In genomic region chr3:71201939-71202338, GRCh38 we compare ENCODE assay signal across 9 cellular contexts.
DNase-seq lines count a peak whose midpoint lies in the region; ATAC-seq lines count a peak whose summit lies in the region.
"Had no signal": no experiment of that assay in that cellular context is flagged by ENCODE, and none has a peak within 500 bp of the region (broad histone marks: within the 10 kb centered on the region; RNA-seq: fewer than 3 reads in every experiment).

No MANE protein-coding gene starts in this region.

- peak; percentile 84 to 86 for ATAC-seq in left cardiac atrium
- no peak for ATAC-seq in GM18858 (IDR thresholded peaks at IDR 0.05; ENCODE audit: unreplicated experiment)

- intact Hi-C loops in left cardiac atrium (cut with DNase I) = loop anchor here in 1 of 2 donors (10.0 kb wide), 2 partner anchors 67 to 127 kb away; no protein-coding TSS in a partner anchor
- intact Hi-C loops in posterior vena cava (cut with DNase I) = no loop called here

- peak overlapping the region; percentile 71 for H3K27ac Mint-ChIP-seq in activated naive CD8-positive, alpha-beta T cell treated with anti-CD3 and anti-CD28 coated beads for 36 hours

- H3K27me3 Mint-ChIP-seq in activated naive CD8-positive, alpha-beta T cell treated with anti-CD3 and anti-CD28 coated beads for 36 hours = no peaks in the 10 kb centered on the region

- peaks cover 73% of the 10 kb centered on the region for H3K4me1 Mint-ChIP-seq in activated naive CD8-positive, alpha-beta T cell treated with anti-CD3 and anti-CD28 coated beads for 36 hours

- no peak overlapping the region for H3K4me3 Mint-ChIP-seq in activated naive CD8-positive, alpha-beta T cell treated with anti-CD3 and anti-CD28 coated beads for 36 hours

- DNase-seq in EL (peak; percentile 8), left cardiac atrium (peak; percentile 80), posterior vena cava (ENCODE audit: low spot score) (peak; percentile 87), T-helper 1 cell (no peak), GF-D8 (lab: John Stamatoyannopoulos, UW) (no peak), HuH-7.5 (ENCODE audit: low spot score) (no peak)
- no peak for DNase-seq in activated naive CD8-positive, alpha-beta T cell treated with anti-CD3 and anti-CD28 coated beads for 36 hours
- DNase-seq: SHP77 had no signal

- H3K36me3 Mint-ChIP-seq in activated naive CD8-positive, alpha-beta T cell treated with anti-CD3 and anti-CD28 coated beads for 36 hours = peaks cover 41% of the 10 kb centered on the region

- peaks cover 2% of the 10 kb centered on the region for H3K9me3 Mint-ChIP-seq in activated naive CD8-positive, alpha-beta T cell treated with anti-CD3 and anti-CD28 coated beads for 36 hours

Comparison
In these comparisons a context has a peak if more than half of its experiments do, and no peak if none do; other contexts are left out.
1. DNase-seq: peak in EL (single experiment), left cardiac atrium (single experiment) and posterior vena cava (single experiment); none in activated naive CD8-positive, alpha-beta T cell treated with anti-CD3 and anti-CD28 coated beads for 36 hours (single experiment), T-helper 1 cell (0 of 5), GF-D8 (single experiment) and HuH-7.5 (single experiment).